Comparison of ENCODE assay signal across 13 cellular contexts in genomic region chr2:26723475-26723874, GRCh38. TPM values are rescaled to one million over a fixed set of nuclear protein-coding genes. Genes with fewer than 3 reads are reported as not detected.
DNase-seq lines count a peak whose midpoint lies in the region; ATAC-seq and TF ChIP-seq lines count a peak whose summit lies in the region.
"Had no signal": no experiment of that assay in that cellular context is flagged by ENCODE, and none has a peak within 500 bp of the region (broad histone marks: within the 10 kb centered on the region; RNA-seq: fewer than 3 reads in every experiment).

No MANE protein-coding gene starts in this region.

- TF ChIP-seq CTCF in MCF 10A (IDR thresholded peaks at IDR 0.05; ENCODE audit: unreplicated experiment): no peak
- TF ChIP-seq CTCF in mammary epithelial cell (conservative IDR thresholded peaks at IDR 0.05 in 1 of 2, IDR thresholded peaks at IDR 0.05 in 1 of 2; ENCODE audit: extremely low read depth in 1 of 2, insufficient read depth in 1 of 2, low read depth in 1 of 2, low read length in 2 of 2): no peak
- TF ChIP-seq CTCF in osteocyte (IDR thresholded peaks at IDR 0.05): no peak
- TF ChIP-seq CTCF in transverse colon (IDR thresholded peaks at IDR 0.05): no peak

- CTCF ChIA-PET in MCF 10A (lab: Yijun Ruan, JAX): interaction anchor here (1.0 kb wide), 1 partner anchor 23 kb away, joined by 3 read pairs; no protein-coding TSS in a partner anchor
- CTCF ChIA-PET in mammary epithelial cell (lab: Charles Lee; ENCODE audit: low non-redundant PET): no interaction called here

- in situ Hi-C loops in mammary epithelial cell (cut with MboI; ENCODE audit: low sequenced_read_pairs in 2 of 2) (no loop called here), transverse colon (cut with MboI; ENCODE audit: low pct_ligation_motif_present in 1 of 4, low pct_unique_long_range_greater_than_20kb in 1 of 4, low sequenced_read_pairs in 3 of 4) (no loop called here)

- no peak overlapping the region for H3K4me2 ChIP-seq in mammary epithelial cell (ENCODE audit: insufficient read depth, low read depth, low read length)

- no peak for DNase-seq in MCF 10A (ENCODE audit: unreplicated experiment)
- no peak for DNase-seq in mammary epithelial cell
- no peak for DNase-seq in osteocyte (ENCODE audit: extremely low spot score, unreplicated experiment)
- DNase-seq in transverse colon: no peak
- DNase-seq in effector CD4-positive, alpha-beta T cell: no peak
- no peak for DNase-seq in SJCRH30
- DNase-seq: 8988T; activated CD4-positive, alpha-beta memory T cell treated with anti-CD3 and anti-CD28 coated beads for 36 hours; cerebellar nuclear complex; Karpas-422 had no signal

- H3K9ac ChIP-seq in mammary epithelial cell (ENCODE audit: insufficient read depth, low read length): no peak overlapping the region

- TF ChIP-seq POLR2A in transverse colon (IDR thresholded peaks at IDR 0.05): no peak

- no TSS peak for BruUV-seq in MCF 10A (replicated peaks; lab: Mats Ljungman, UMichigan)
- BruUV-seq in mammary epithelial cell (replicated peaks; lab: Mats Ljungman, UMichigan): no TSS peak

- ATAC-seq in GM19023 (IDR thresholded peaks at IDR 0.05; ENCODE audit: unreplicated experiment): no peak

- H3K4me1 Mint-ChIP-seq in MCF 10A (ENCODE audit: insufficient read depth, unreplicated experiment) (peaks cover 14% of the 10 kb centered on the region), osteocyte (ENCODE audit: unreplicated experiment) (peaks cover 55% of the 10 kb centered on the region)

- no peak for TF ChIP-seq EP300 in transverse colon (IDR thresholded peaks at IDR 0.05; ENCODE audit: low read depth)

- H3K9me3 ChIP-seq in mammary epithelial cell (replicated peaks; ENCODE audit: insufficient read depth, low read length): no peaks in the 10 kb centered on the region
- H3K9me3 ChIP-seq in esophagus (ENCODE audit: control insufficient read depth in 2 of 2, insufficient read depth in 1 of 2, low read depth in 1 of 2, low read length in 1 of 2): no peaks in the 10 kb centered on the region
- no peaks in the 10 kb centered on the region for H3K9me3 ChIP-seq in transverse colon
- no peaks in the 10 kb centered on the region for H3K9me3 ChIP-seq in SJCRH30 (replicated peaks)

- POLR2A ChIA-PET in MCF 10A (lab: Yijun Ruan, JAX): interaction anchor here (0.8 kb wide), 1 partner anchor 46 kb away, joined by 3 read pairs; no protein-coding TSS in a partner anchor

- H3K27ac ChIP-seq in mammary epithelial cell (ENCODE audit: insufficient read depth, low read depth, low read length): no peak overlapping the region
- peak overlapping the region; percentile 4 to 26 for H3K27ac ChIP-seq in esophagus (ENCODE audit: low read depth in 2 of 2, low read length in 1 of 2)
- H3K27ac ChIP-seq in transverse colon: peak overlapping the region; percentile 34 to 61 (median 44)
- no peak overlapping the region for H3K27ac ChIP-seq in SJCRH30

- H3K79me2 ChIP-seq in mammary epithelial cell (ENCODE audit: insufficient read depth, low read length): no peaks in the 10 kb centered on the region

- H3K27me3 ChIP-seq in mammary epithelial cell (ENCODE audit: insufficient read depth, low read length): no peaks in the 10 kb centered on the region
- no peaks in the 10 kb centered on the region for H3K27me3 ChIP-seq in esophagus (ENCODE audit: control insufficient read depth in 1 of 2, insufficient read depth in 2 of 2, low read length in 2 of 2)
- no peaks in the 10 kb centered on the region for H3K27me3 ChIP-seq in transverse colon
- no peaks in the 10 kb centered on the region for H3K27me3 ChIP-seq in SJCRH30

- H3K4me3 Mint-ChIP-seq in MCF 10A (ENCODE audit: unreplicated experiment): no peak overlapping the region
- H3K4me3 Mint-ChIP-seq in osteocyte (ENCODE audit: unreplicated experiment): no peak overlapping the region
- H3K4me3 Mint-ChIP-seq: activated CD4-positive, alpha-beta memory T cell treated with anti-CD3 and anti-CD28 coated beads for 36 hours; activated T-helper 1 cell treated with anti-CD3 and anti-CD28 coated beads, Interleukin-12 subunit alpha, Interleukin-12 subunit beta, Interleukin-2, Interleukin-4 antibody, amounts not matched to agents 30 ng/mL and 10 ng/mL and 1 ng/mL, durations not matched to agents 14 hours and 24 hours and 36 hours had no signal

- dilution Hi-C loops in mammary epithelial cell (cut with HindIII; ENCODE audit: low sequenced_read_pairs): no loop called here

- H3K27me3 Mint-ChIP-seq in MCF 10A (ENCODE audit: insufficient read depth, unreplicated experiment) (no peaks in the 10 kb centered on the region), osteocyte (ENCODE audit: unreplicated experiment) (no peaks in the 10 kb centered on the region)

- no peak overlapping the region for H2AFZ ChIP-seq in mammary epithelial cell (ENCODE audit: low read depth, low read length)

- peak overlapping the region; percentile 77 for H3K27ac Mint-ChIP-seq in MCF 10A (ENCODE audit: low read depth, unreplicated experiment)
- peak overlapping the region; percentile 86 for H3K27ac Mint-ChIP-seq in osteocyte (ENCODE audit: unreplicated experiment)
- H3K27ac Mint-ChIP-seq: activated CD4-positive, alpha-beta memory T cell treated with anti-CD3 and anti-CD28 coated beads for 36 hours; activated T-helper 1 cell treated with anti-CD3 and anti-CD28 coated beads, Interleukin-12 subunit alpha, Interleukin-12 subunit beta, Interleukin-2, Interleukin-4 antibody, amounts not matched to agents 30 ng/mL and 10 ng/mL and 1 ng/mL, durations not matched to agents 14 hours and 24 hours and 36 hours had no signal

- 98% methylated on average over 3 of the region's 3 CpGs for WGBS in mammary epithelial cell (ENCODE audit: low coverage, missing lambda C conversion rate)
- 78 to 89% methylated on average over 3 of the region's 3 CpGs for WGBS in esophagus, 2 donors
- 83% methylated on average over 3 of the region's 3 CpGs; no CpG with 5 or more reads in 1 of the 2 donors for WGBS in transverse colon (ENCODE audit: low coverage in 1 of 2), 2 donors

- H3K36me3 Mint-ChIP-seq in MCF 10A (ENCODE audit: insufficient read depth, unreplicated experiment) (no peaks in the 10 kb centered on the region), osteocyte (ENCODE audit: unreplicated experiment) (no peaks in the 10 kb centered on the region)
- H3K36me3 Mint-ChIP-seq: activated CD4-positive, alpha-beta memory T cell treated with anti-CD3 and anti-CD28 coated beads for 36 hours had no signal

- H3K9me3 Mint-ChIP-seq in MCF 10A (ENCODE audit: unreplicated experiment) (no peaks in the 10 kb centered on the region), osteocyte (ENCODE audit: unreplicated experiment) (no peaks in the 10 kb centered on the region)
- H3K9me3 Mint-ChIP-seq: activated CD4-positive, alpha-beta memory T cell treated with anti-CD3 and anti-CD28 coated beads for 36 hours; activated T-helper 1 cell treated with anti-CD3 and anti-CD28 coated beads, Interleukin-12 subunit alpha, Interleukin-12 subunit beta, Interleukin-2, Interleukin-4 antibody, amounts not matched to agents 30 ng/mL and 10 ng/mL and 1 ng/mL, durations not matched to agents 14 hours and 24 hours and 36 hours had no signal

- H4K20me1 ChIP-seq in mammary epithelial cell (ENCODE audit: insufficient read depth, low read length): no peaks in the 10 kb centered on the region

- H3K36me3 ChIP-seq in mammary epithelial cell (ENCODE audit: insufficient read depth, low read length) (no peaks in the 10 kb centered on the region), esophagus (ENCODE audit: control insufficient read depth in 2 of 2, insufficient read depth in 2 of 2, low read length in 1 of 2) (no peaks in the 10 kb centered on the region), transverse colon (no peaks in the 10 kb centered on the region), SJCRH30 (no peaks in the 10 kb centered on the region)

- intact Hi-C loops in MCF 10A (cut with micrococcal nuclease) (no loop called here), mammary epithelial cell (cut with micrococcal nuclease) (no loop called here), transverse colon (cut with DNase I; ENCODE audit: low total_unique reads) (no loop called here)

- H3K4me3 ChIP-seq in mammary epithelial cell (replicated peaks in 1 of 3; ENCODE audit: insufficient read depth in 1 of 3, low read depth in 2 of 3, low read length in 3 of 3): no peak overlapping the region
- no peak overlapping the region for H3K4me3 ChIP-seq in esophagus (ENCODE audit: low read depth in 1 of 2, low read length in 2 of 2)
- no peak overlapping the region for H3K4me3 ChIP-seq in transverse colon
- H3K4me3 ChIP-seq in SJCRH30: no peak overlapping the region

- H3K4me1 ChIP-seq in mammary epithelial cell (ENCODE audit: insufficient read depth, low read length) (peaks cover 21% of the 10 kb centered on the region), esophagus (ENCODE audit: control insufficient read depth in 2 of 2, insufficient read depth in 2 of 2, low read length in 1 of 2) (peaks cover 0 to 12% of the 10 kb centered on the region in 2 donors), transverse colon (peaks cover 41 to 48% (median 45%) of the 10 kb centered on the region in 4 donors), SJCRH30 (peaks cover 16% of the 10 kb centered on the region)

RNA-seq across cellular contexts. Expression of gene KCNK3, which starts 31.0 kb away (rescaled TPM):
- total RNA-seq in MCF 10A (2022) (not detected in 2 replicates), mammary epithelial cell (under 1 TPM; 0.07 to 0.17 TPM), osteocyte (8.5 and 10.1 TPM in 2 replicates), transverse colon (1 to 10 TPM in 1 of 4 donors, under 1 TPM in 3; 0.37 to 1.5 (median 0.82) TPM)
- polyA plus RNA-seq in mammary epithelial cell (0.17 TPM), esophagus (under 1 TPM; 0.16 to 0.76 TPM)
- not detected for polyA minus RNA-seq in mammary epithelial cell
- 0.02 and 0.08 TPM in 2 replicates for total RNA-seq in SJCRH30 (2014; rRNA removed; shearing (Covaris generic))
- total RNA-seq: activated CD4-positive, alpha-beta memory T cell treated with anti-CD3 and anti-CD28 coated beads for 36 hours; activated T-helper 1 cell treated with anti-CD3 and anti-CD28 coated beads, Interleukin-12 subunit alpha, Interleukin-12 subunit beta, Interleukin-2, Interleukin-4 antibody, amounts not matched to agents 30 ng/mL and 10 ng/mL and 1 ng/mL, durations not matched to agents 14 hours and 24 hours and 36 hours had no signal

RNA-seq across cellular contexts. Expression of gene SLC35F6, which starts 40.6 kb away (rescaled TPM):
- total RNA-seq in MCF 10A (2022) (76.9 and 110 TPM in 2 replicates), mammary epithelial cell (100 to 1,000 TPM in 1 of 2 donors, 10 to 100 TPM in 1; 57.2 to 125 TPM), osteocyte (40.5 and 46.4 TPM in 2 replicates), transverse colon (10 to 100 TPM; 23.3 to 36.3 (median 33.3) TPM)
- polyA plus RNA-seq in mammary epithelial cell (42.0 TPM), esophagus (10 to 100 TPM; 17.0 to 18.3 TPM)
- polyA minus RNA-seq in mammary epithelial cell: 64.4 TPM
- 37.8 and 40.6 TPM in 2 replicates for total RNA-seq in SJCRH30 (2014; rRNA removed; shearing (Covaris generic))

Comparison
In these comparisons a context has a peak if more than half of its experiments do, and no peak if none do; other contexts are left out.
1. H3K27ac ChIP-seq: peak in esophagus (2 of 2) and transverse colon (4 of 4); none in mammary epithelial cell (single experiment) and SJCRH30 (single experiment).